Comparison of ENCODE assay signal across 10 cellular contexts in genomic region chr2:158998486-158999248, GRCh38. TPM values are rescaled to one million over a fixed set of nuclear protein-coding genes. Genes with fewer than 3 reads are reported as not detected.
DNase-seq lines count a peak whose midpoint lies in the region; ATAC-seq and TF ChIP-seq lines count a peak whose summit lies in the region.
"Had no signal": no experiment of that assay in that cellular context is flagged by ENCODE, and none has a peak within 500 bp of the region (broad histone marks: within the 10 kb centered on the region; RNA-seq: fewer than 3 reads in every experiment).

No MANE protein-coding gene starts in this region.

- TF ChIP-seq CTCF in adrenal gland (IDR thresholded peaks at IDR 0.05) (no peak), left lung (IDR thresholded peaks at IDR 0.05) (no peak), upper lobe of left lung (IDR thresholded peaks at IDR 0.05) (no peak)

- no peaks in the 10 kb centered on the region for H3K36me3 Mint-ChIP-seq in activated T-helper 1 cell treated with anti-CD3 and anti-CD28 coated beads, Interleukin-12 subunit alpha, Interleukin-12 subunit beta, Interleukin-2, Interleukin-4 antibody, amounts not matched to agents 30 ng/mL and 10 ng/mL and 1 ng/mL, durations not matched to agents 14 hours and 24 hours and 36 hours (ENCODE audit: low read depth)
- no peaks in the 10 kb centered on the region for H3K36me3 Mint-ChIP-seq in T-helper 2 cell treated with Interferon-gamma antibody and Interleukin-4, amounts not matched to agents 5 μg/mL and 100 μg/mL, for 36 hours (ENCODE audit: low read depth)

- no peaks in the 10 kb centered on the region for H3K27me3 Mint-ChIP-seq in activated T-helper 1 cell treated with anti-CD3 and anti-CD28 coated beads, Interleukin-12 subunit alpha, Interleukin-12 subunit beta, Interleukin-2, Interleukin-4 antibody, amounts not matched to agents 30 ng/mL and 10 ng/mL and 1 ng/mL, durations not matched to agents 14 hours and 24 hours and 36 hours (ENCODE audit: insufficient read depth)
- no peaks in the 10 kb centered on the region for H3K27me3 Mint-ChIP-seq in T-helper 2 cell treated with Interferon-gamma antibody and Interleukin-4, amounts not matched to agents 5 μg/mL and 100 μg/mL, for 36 hours (ENCODE audit: low read depth)

- H3K4me3 ChIP-seq in adrenal gland (no peak overlapping the region), left lung (no peak overlapping the region), upper lobe of left lung (no peak overlapping the region)

- TF ChIP-seq EP300 in upper lobe of left lung (IDR thresholded peaks at IDR 0.05): peak in 1 of 4 donors; percentile 3

- intact Hi-C loops in adrenal gland (cut with DNase I) (no loop called here), left lung (cut with DNase I) (no loop called here)
- intact Hi-C loops in activated T-helper 1 cell treated with anti-CD3 and anti-CD28 coated beads, Interleukin-12 subunit alpha, Interleukin-12 subunit beta, Interleukin-2, Interleukin-4 antibody, amounts not matched to agents 30 ng/mL and 10 ng/mL and 1 ng/mL, durations not matched to agents 14 hours and 24 hours and 36 hours (cut with micrococcal nuclease): no loop called here

- no peak for TF ChIP-seq POLR2A in adrenal gland (IDR thresholded peaks at IDR 0.05)
- TF ChIP-seq POLR2A in upper lobe of left lung (IDR thresholded peaks at IDR 0.05): no peak

- H3K9me3 ChIP-seq in adrenal gland (replicated peaks in 1 of 3): no peaks in the 10 kb centered on the region
- H3K9me3 ChIP-seq in left lung: no peaks in the 10 kb centered on the region
- H3K9me3 ChIP-seq in upper lobe of left lung: no peaks in the 10 kb centered on the region

- DNase-seq in NCI-H1092 treated with DMSO at 0.1 percent for 48 hours (lab: John Stamatoyannopoulos, UW) (peak; percentile 9), NCI-H1092 (lab: John Stamatoyannopoulos, UW) (no peak), adrenal gland (peak; percentile 40 to 86 (median 76)), left lung (no peak), upper lobe of left lung (no peak)
- no peak for DNase-seq in activated T-helper 1 cell treated with anti-CD3 and anti-CD28 coated beads, Interleukin-12 subunit alpha, Interleukin-12 subunit beta, Interleukin-2, Interleukin-4 antibody, amounts not matched to agents 30 ng/mL and 10 ng/mL and 1 ng/mL, durations not matched to agents 14 hours and 24 hours and 36 hours (ENCODE audit: low spot score)
- DNase-seq in T-helper 2 cell treated with Interferon-gamma antibody and Interleukin-4, amounts not matched to agents 5 μg/mL and 100 μg/mL, for 36 hours (ENCODE audit: low spot score): no peak
- DNase-seq: 8988T; activated T-cell treated with anti-CD3 and anti-CD28 coated beads, Interleukin-2, amount 50 U/mL, for 48 hours had no signal

- H3K27ac Mint-ChIP-seq in activated T-helper 1 cell treated with anti-CD3 and anti-CD28 coated beads, Interleukin-12 subunit alpha, Interleukin-12 subunit beta, Interleukin-2, Interleukin-4 antibody, amounts not matched to agents 30 ng/mL and 10 ng/mL and 1 ng/mL, durations not matched to agents 14 hours and 24 hours and 36 hours: no peak overlapping the region
- no peak overlapping the region for H3K27ac Mint-ChIP-seq in T-helper 2 cell treated with Interferon-gamma antibody and Interleukin-4, amounts not matched to agents 5 μg/mL and 100 μg/mL, for 36 hours

- peaks cover 5% of the 10 kb centered on the region for H3K4me1 Mint-ChIP-seq in activated T-helper 1 cell treated with anti-CD3 and anti-CD28 coated beads, Interleukin-12 subunit alpha, Interleukin-12 subunit beta, Interleukin-2, Interleukin-4 antibody, amounts not matched to agents 30 ng/mL and 10 ng/mL and 1 ng/mL, durations not matched to agents 14 hours and 24 hours and 36 hours (ENCODE audit: low read depth)
- no peaks in the 10 kb centered on the region for H3K4me1 Mint-ChIP-seq in T-helper 2 cell treated with Interferon-gamma antibody and Interleukin-4, amounts not matched to agents 5 μg/mL and 100 μg/mL, for 36 hours (ENCODE audit: low read depth)

- H3K27me3 ChIP-seq in adrenal gland (no peaks in the 10 kb centered on the region), left lung (no peaks in the 10 kb centered on the region), upper lobe of left lung (no peaks in the 10 kb centered on the region)

- no peaks in the 10 kb centered on the region for H3K36me3 ChIP-seq in adrenal gland (replicated peaks in 1 of 2)
- H3K36me3 ChIP-seq in left lung: peaks cover 0 to 7% of the 10 kb centered on the region in 2 donors
- H3K36me3 ChIP-seq in upper lobe of left lung: peaks cover 0 to 16% (median 4%) of the 10 kb centered on the region in 4 donors

- H3K27ac ChIP-seq in adrenal gland: peak overlapping the region; percentile 3 to 82 (median 45)
- H3K27ac ChIP-seq in left lung: peak overlapping the region; percentile 29 to 31
- peak overlapping the region; percentile 2 to 69 (median 42) for H3K27ac ChIP-seq in upper lobe of left lung

- H3K4me3 Mint-ChIP-seq in activated T-helper 1 cell treated with anti-CD3 and anti-CD28 coated beads, Interleukin-12 subunit alpha, Interleukin-12 subunit beta, Interleukin-2, Interleukin-4 antibody, amounts not matched to agents 30 ng/mL and 10 ng/mL and 1 ng/mL, durations not matched to agents 14 hours and 24 hours and 36 hours: no peak overlapping the region
- H3K4me3 Mint-ChIP-seq in T-helper 2 cell treated with Interferon-gamma antibody and Interleukin-4, amounts not matched to agents 5 μg/mL and 100 μg/mL, for 36 hours: no peak overlapping the region

- H3K9me3 Mint-ChIP-seq in activated T-helper 1 cell treated with anti-CD3 and anti-CD28 coated beads, Interleukin-12 subunit alpha, Interleukin-12 subunit beta, Interleukin-2, Interleukin-4 antibody, amounts not matched to agents 30 ng/mL and 10 ng/mL and 1 ng/mL, durations not matched to agents 14 hours and 24 hours and 36 hours: no peaks in the 10 kb centered on the region
- H3K9me3 Mint-ChIP-seq in T-helper 2 cell treated with Interferon-gamma antibody and Interleukin-4, amounts not matched to agents 5 μg/mL and 100 μg/mL, for 36 hours: no peaks in the 10 kb centered on the region

- peaks cover 15 to 26% of the 10 kb centered on the region in 2 donors for H3K4me1 ChIP-seq in adrenal gland (replicated peaks in 1 of 2)
- H3K4me1 ChIP-seq in left lung: peaks cover 33 to 50% of the 10 kb centered on the region in 2 donors
- H3K4me1 ChIP-seq in upper lobe of left lung: peaks cover 33 to 74% (median 52%) of the 10 kb centered on the region in 4 donors

- ATAC-seq in left lung: no peak
- no peak for ATAC-seq in upper lobe of left lung (ENCODE audit: low FRiP score in 2 of 2)
- ATAC-seq in GM21367 (IDR thresholded peaks at IDR 0.05; ENCODE audit: unreplicated experiment): no peak

- WGBS in adrenal gland, 4 donors: 51 to 55% (median 54%) methylated on average over 9 of the region's 9 CpGs
- WGBS in upper lobe of left lung, 2 donors: 70 to 76% methylated on average over 9 of the region's 9 CpGs

RNA-seq across cellular contexts. Expression of gene TANC1, which starts 30.2 kb away (rescaled TPM):
- total RNA-seq in adrenal gland (10 to 100 TPM; 17.3 to 53.3 (median 29.6) TPM), left lung (10 to 100 TPM; 40.1 to 53.5 TPM), upper lobe of left lung (100 to 1,000 TPM in 1 of 6 donors, 10 to 100 TPM in 5; 41.6 to 101 (median 75.5) TPM)
- polyA plus RNA-seq in adrenal gland: 10 to 100 TPM; 18.8 to 20.4 (median 20.3) TPM
- 0.37 and 0.47 TPM in 2 replicates for total RNA-seq in activated T-helper 1 cell treated with anti-CD3 and anti-CD28 coated beads, Interleukin-12 subunit alpha, Interleukin-12 subunit beta, Interleukin-2, Interleukin-4 antibody, amounts not matched to agents 30 ng/mL and 10 ng/mL and 1 ng/mL, durations not matched to agents 14 hours and 24 hours and 36 hours

Comparison
In these comparisons a context has a peak if more than half of its experiments do, and no peak if none do; other contexts are left out.
1. DNase-seq: peak in NCI-H1092 treated with DMSO at 0.1 percent for 48 hours (single experiment) and adrenal gland (7 of 7); none in NCI-H1092 (single experiment), left lung (0 of 2), upper lobe of left lung (0 of 2), activated T-helper 1 cell treated with anti-CD3 and anti-CD28 coated beads, Interleukin-12 subunit alpha, Interleukin-12 subunit beta, Interleukin-2, Interleukin-4 antibody, amounts not matched to agents 30 ng/mL and 10 ng/mL and 1 ng/mL, durations not matched to agents 14 hours and 24 hours and 36 hours (single experiment) and T-helper 2 cell treated with Interferon-gamma antibody and Interleukin-4, amounts not matched to agents 5 μg/mL and 100 μg/mL, for 36 hours (single experiment).
2. RNA of gene TANC1, which starts 30.2 kb away (total RNA-seq): 41.6 to 101 TPM in upper lobe of left lung, 40.1 to 53.5 TPM in left lung and 17.3 to 53.3 TPM in adrenal gland; 0.37 to 0.47 TPM in activated T-helper 1 cell treated with anti-CD3 and anti-CD28 coated beads, Interleukin-12 subunit alpha, Interleukin-12 subunit beta, Interleukin-2, Interleukin-4 antibody, amounts not matched to agents 30 ng/mL and 10 ng/mL and 1 ng/mL, durations not matched to agents 14 hours and 24 hours and 36 hours; every median in the first group is over 10 times any median in the second.
3. Peak in every context shown above with its lines, with median percentiles within 50 percentile points of each other: H3K27ac ChIP-seq.